ENCODE assay signal across 27 cellular contexts in the genomic region with DNA sequence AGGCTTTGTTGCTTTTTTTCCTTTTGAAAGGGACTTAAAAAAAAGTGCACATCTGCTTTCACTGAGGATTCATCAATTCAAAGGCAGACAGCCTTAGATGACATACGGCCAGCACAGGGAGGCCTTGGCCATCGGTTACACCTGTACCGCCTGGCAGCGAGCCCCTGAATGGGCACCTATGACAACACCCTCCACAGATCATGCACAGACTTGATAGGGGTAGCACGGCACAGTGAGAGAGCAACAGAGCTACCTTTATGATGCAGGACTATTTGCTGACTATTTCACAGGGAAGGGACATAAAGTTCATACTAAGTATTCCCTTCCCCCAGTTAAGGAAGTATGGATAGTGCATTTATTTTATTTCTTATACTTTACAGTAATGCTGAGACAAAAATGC.
"Had no signal": no experiment of that assay in that cellular context is flagged by ENCODE, and none has a peak within 500 bp of the region (broad histone marks: within the 10 kb centered on the region; RNA-seq: fewer than 3 reads in every experiment).

No MANE protein-coding gene starts in this region.

- H3K27ac Mint-ChIP-seq: effector memory CD8-positive, alpha-beta T cell; immature natural killer cell; memory B cell; naive B cell; natural killer cell treated with Interleukin-12 subunit alpha and Interleukin-12 subunit beta and Interleukin-15 and Interleukin-18, amount 100 ng/mL, for 72 hours; progenitor cell of endocrine pancreas; stimulated activated naive CD8-positive, alpha-beta T cell treated with anti-CD3 and anti-CD28 coated beads, Interleukin-15, amount 100 ng/mL, for 72 hours had no signal

- H3K4me3 Mint-ChIP-seq: effector memory CD8-positive, alpha-beta T cell; immature natural killer cell; memory B cell; naive B cell; natural killer cell treated with Interleukin-12 subunit alpha and Interleukin-12 subunit beta and Interleukin-15 and Interleukin-18, amount 100 ng/mL, for 72 hours; neural crest cell; stimulated activated naive CD8-positive, alpha-beta T cell treated with anti-CD3 and anti-CD28 coated beads, Interleukin-15, amount 100 ng/mL, for 72 hours had no signal

- H3K4me3 ChIP-seq: lung, right atrium auricular region, smooth muscle cell, suprapubic skin had no signal

- H3K27ac ChIP-seq: parathyroid adenoma, right atrium auricular region, suprapubic skin had no signal

- H3K9me3 Mint-ChIP-seq: immature natural killer cell; natural killer cell treated with Interleukin-12 subunit alpha and Interleukin-12 subunit beta and Interleukin-15 and Interleukin-18, amount 100 ng/mL, for 72 hours had no signal

- H3K79me2 ChIP-seq: parathyroid adenoma had no signal

- H3K9me3 ChIP-seq: right atrium auricular region, suprapubic skin had no signal

- H3K4me2 ChIP-seq: smooth muscle cell had no signal

- H3K4me1 Mint-ChIP-seq: immature natural killer cell; memory B cell; naive B cell; neural crest cell; stimulated activated naive CD8-positive, alpha-beta T cell treated with anti-CD3 and anti-CD28 coated beads, Interleukin-15, amount 100 ng/mL, for 72 hours had no signal

- H2AFZ ChIP-seq: parathyroid adenoma had no signal

- H3K27me3 Mint-ChIP-seq: progenitor cell of endocrine pancreas had no signal

- DNase-seq: cortex of kidney; effector memory CD8-positive, alpha-beta T cell; erythroblast; hypothalamus; immature natural killer cell; islet precursor cell; naive B cell; stimulated activated CD4-positive, alpha-beta T cell treated with anti-CD3 and anti-CD28 coated beads, Interleukin-12 subunit alpha, Interleukin-12 subunit beta, amount 100 ng/mL, for 4 hours; stimulated activated CD4-positive, alpha-beta T cell treated with anti-CD3 and anti-CD28 coated beads, Interleukin-1b, Interleukin-23, amount 100 ng/mL, for 48 hours; stimulated activated CD4-positive, alpha-beta T cell treated with anti-CD3 and anti-CD28 coated beads, Interleukin-4, amount 100 ng/mL, for 1 hour; stimulated activated CD8-positive, alpha-beta memory T cell treated with anti-CD3 and anti-CD28 coated beads, Interleukin-4, amount 100 ng/mL, for 48 hours; stimulated activated naive CD4-positive, alpha-beta T cell; stimulated activated naive CD8-positive, alpha-beta T cell treated with anti-CD3 and anti-CD28 coated beads, Interleukin-15, amount 100 ng/mL, for 72 hours; trophoblast cell had no signal

- H3K4me1 ChIP-seq: parathyroid adenoma, right atrium auricular region, suprapubic skin had no signal

- H3K9ac ChIP-seq: parathyroid adenoma had no signal

- H3K27me3 ChIP-seq: right atrium auricular region, suprapubic skin had no signal

- H3K36me3 Mint-ChIP-seq: immature natural killer cell; memory B cell; natural killer cell treated with Interleukin-12 subunit alpha and Interleukin-12 subunit beta and Interleukin-15 and Interleukin-18, amount 100 ng/mL, for 72 hours had no signal

- ATAC-seq: effector memory CD8-positive, alpha-beta T cell; left lobe of liver; natural killer cell treated with Interleukin-12 subunit alpha and Interleukin-12 subunit beta and Interleukin-15 and Interleukin-18, amount 100 ng/mL, for 72 hours; sciatic nerve; stimulated activated naive CD8-positive, alpha-beta T cell treated with anti-CD3 and anti-CD28 coated beads, Interleukin-15, amount 100 ng/mL, for 72 hours had no signal

- H3K36me3 ChIP-seq: right atrium auricular region, suprapubic skin had no signal

- FAIRE-seq: endometrium, frontal cortex had no signal
